21 cellular contexts compared by ENCODE assay signal in genomic region chr2:53040536-53041229, GRCh38.
DNase-seq lines count a peak whose midpoint lies in the region; ATAC-seq and TF ChIP-seq lines count a peak whose summit lies in the region.
"Had no signal": no experiment of that assay in that cellular context is flagged by ENCODE, and none has a peak within 500 bp of the region (broad histone marks: within the 10 kb centered on the region; RNA-seq: fewer than 3 reads in every experiment).

No MANE protein-coding gene starts in this region.

- H4K20me1 ChIP-seq in PC-3 (ENCODE audit: low read length) (no peaks in the 10 kb centered on the region), neural progenitor cell (ENCODE audit: low read depth) (no peaks in the 10 kb centered on the region)

- H3K4me3 ChIP-seq in BJ (ENCODE audit: low read depth, low read length) (no peak overlapping the region), PC-3 (ENCODE audit: low read length) (no peak overlapping the region), epithelial cell of esophagus (ENCODE audit: low read length) (no peak overlapping the region), neural progenitor cell (no peak overlapping the region)
- H3K4me3 ChIP-seq: esophagus muscularis mucosa, lung had no signal

- H3K4me2 ChIP-seq in PC-3 (ENCODE audit: low read length) (no peak overlapping the region), neural progenitor cell (no peak overlapping the region)
- H3K4me2 ChIP-seq: KMS-11 had no signal

- no peaks in the 10 kb centered on the region for H3K79me2 ChIP-seq in PC-3 (ENCODE audit: low read length)
- no peaks in the 10 kb centered on the region for H3K79me2 ChIP-seq in neural progenitor cell (ENCODE audit: low read depth)

- H3F3A ChIP-seq in PC-3 (ENCODE audit: low read length, unreplicated experiment) (no peaks in the 10 kb centered on the region), neural progenitor cell (ENCODE audit: low read depth) (no peaks in the 10 kb centered on the region)

- no peaks in the 10 kb centered on the region for H3K27me3 Mint-ChIP-seq in neural progenitor cell (ENCODE audit: insufficient read depth, low read depth)

- no peak overlapping the region for H3K4me3 Mint-ChIP-seq in neural progenitor cell

- no peaks in the 10 kb centered on the region for H3K36me3 Mint-ChIP-seq in neural progenitor cell

- CTCF ChIA-PET in BJ (lab: Yijun Ruan, JAX), result no interaction called here
- CTCF ChIA-PET in PC-3 (lab: Charles Lee), result no interaction called here

- TF ChIP-seq CTCF in BJ (IDR thresholded peaks at IDR 0.05; ENCODE audit: insufficient read depth, low read depth, low read length) (peak; percentile 28; the same call in 1 of the 2 replicates), PC-3 (conservative IDR thresholded peaks at IDR 0.05; ENCODE audit: low read depth, low read length) (0 out of 2 replicates have a peak, but pooled peaks have one; percentile 22), epithelial cell of esophagus (IDR thresholded peaks at IDR 0.05; ENCODE audit: insufficient read depth, low read depth, low read length, missing control alignments) (peak; percentile 29), neural progenitor cell (IDR thresholded peaks at IDR 0.05) (peak; percentile 38)

- BruUV-seq in PC-3 (replicated peaks; lab: Mats Ljungman, UMichigan), result no TSS peak

- ATAC-seq in PC-3, result no peak
- no peak for ATAC-seq in HG03442 (IDR thresholded peaks at IDR 0.05; ENCODE audit: unreplicated experiment)
- no peak for ATAC-seq in GM18868 (IDR thresholded peaks at IDR 0.05; ENCODE audit: unreplicated experiment)

- no peaks in the 10 kb centered on the region for H3K9me2 ChIP-seq in PC-3 (replicated peaks; ENCODE audit: low read length)

- DNase-seq in BJ (ENCODE audit: low read depth) (no peak), PC-3 (no peak), epithelial cell of esophagus (ENCODE audit: low read depth) (no peak), neural progenitor cell (ENCODE audit: low spot score) (no peak), SIG-M5 (lab: John Stamatoyannopoulos, UW) (no peak)
- no peak for DNase-seq in activated CD4-positive, CD25-positive, alpha-beta regulatory T cell (lab: John Stamatoyannopoulos, UW)
- DNase-seq: activated naive CD4-positive, alpha-beta T cell; activated T-cell treated with anti-CD3 and anti-CD28 coated beads, Interleukin-2, amount 50 U/mL, for 1 hour; amniotic stem cell; effector CD4-positive, alpha-beta T cell; kidney glomerular epithelial cell; NCI-H1694 treated with DMSO at 0.1 percent for 48 hours; NCI-H69; occipital lobe; trophoblast cell had no signal

- POLR2A ChIA-PET in BJ (lab: Charles Lee), result no interaction called here
- POLR2A ChIA-PET in PC-3 (lab: Charles Lee; ENCODE audit: unreplicated experiment), result no interaction called here

- H3K9me3 ChIP-seq in PC-3 (ENCODE audit: low read length) (no peaks in the 10 kb centered on the region), neural progenitor cell (ENCODE audit: low read depth) (no peaks in the 10 kb centered on the region)
- H3K9me3 ChIP-seq: esophagus muscularis mucosa had no signal

- H3K4me1 Mint-ChIP-seq in neural progenitor cell, result no peaks in the 10 kb centered on the region

- H2AFZ ChIP-seq in PC-3 (ENCODE audit: low read length) (no peak overlapping the region), neural progenitor cell (replicated peaks) (peak overlapping the region; percentile 9)

- H3K9ac ChIP-seq in PC-3 (ENCODE audit: low read length) (no peak overlapping the region), neural progenitor cell (no peak overlapping the region)
- H3K9ac ChIP-seq: KMS-11 had no signal

- H3K4me1 ChIP-seq in PC-3 (ENCODE audit: insufficient read depth, low read length) (0 out of 2 replicates have a peak, but pooled peaks cover 4% of the 10 kb centered on the region), neural progenitor cell (no peaks in the 10 kb centered on the region)
- H3K4me1 ChIP-seq: esophagus muscularis mucosa had no signal

- H3K27me3 ChIP-seq in BJ (ENCODE audit: control insufficient read depth, insufficient read depth, low read length) (no peaks in the 10 kb centered on the region), PC-3 (ENCODE audit: low read length) (no peaks in the 10 kb centered on the region), neural progenitor cell (no peaks in the 10 kb centered on the region)
- H3K27me3 ChIP-seq: esophagus muscularis mucosa had no signal

- no peaks in the 10 kb centered on the region for H3K36me3 ChIP-seq in BJ (ENCODE audit: control insufficient read depth, insufficient read depth, low read length)
- no peaks in the 10 kb centered on the region for H3K36me3 ChIP-seq in PC-3 (ENCODE audit: low read depth, low read length)
- no peaks in the 10 kb centered on the region for H3K36me3 ChIP-seq in neural progenitor cell
- H3K36me3 ChIP-seq: esophagus muscularis mucosa had no signal

- H3K27ac ChIP-seq in PC-3 (ENCODE audit: low read length) (no peak overlapping the region), neural progenitor cell (no peak overlapping the region)
- H3K27ac ChIP-seq: C4-2B, esophagus muscularis mucosa, KMS-11 had no signal

- intact Hi-C loops in PC-3 (cut with micrococcal nuclease), result no loop called here

- H3K9me3 Mint-ChIP-seq in neural progenitor cell, result no peaks in the 10 kb centered on the region

- H3K27ac Mint-ChIP-seq in neural progenitor cell, result no peak overlapping the region
